9 cellular contexts compared by ENCODE assay signal in genomic region chr19:49450405-49450804, GRCh38. TPM values are rescaled to one million over a fixed set of nuclear protein-coding genes. Genes with fewer than 3 reads are reported as not detected.
DNase-seq lines count a peak whose midpoint lies in the region; TF ChIP-seq lines count a peak whose summit lies in the region.
"Had no signal": no experiment of that assay in that cellular context is flagged by ENCODE, and none has a peak within 500 bp of the region (broad histone marks: within the 10 kb centered on the region; RNA-seq: fewer than 3 reads in every experiment).

No MANE protein-coding gene starts in this region.

- H3K27ac ChIP-seq in PC-9 = 0 out of 2 replicates have a peak overlapping the region, but pooled peaks have one; percentile 13

- peaks cover 7% of the 10 kb centered on the region for H3K36me3 ChIP-seq in PC-9 (ENCODE audit: low read depth)

- no peaks in the 10 kb centered on the region for H4K20me1 ChIP-seq in PC-9 (ENCODE audit: insufficient read depth)

- intact Hi-C loops in PC-9 (cut with micrococcal nuclease; ENCODE audit: unreplicated experiment) = no loop called here

- H3K4me3 ChIP-seq in GM12875 (ENCODE audit: low read depth, low read length) (peak overlapping the region; percentile 97), PC-9 (peak overlapping the region; percentile 87), epithelial cell of esophagus (ENCODE audit: low read length) (peak overlapping the region; percentile 91), skeletal muscle cell (ENCODE audit: low read depth, low read length) (peak overlapping the region; percentile 95)

- H3F3A ChIP-seq in PC-9 (ENCODE audit: insufficient read depth, low read depth) = peaks cover 49% of the 10 kb centered on the region

- DNase-seq in PC-9 = no peak
- no peak for DNase-seq in epithelial cell of esophagus (ENCODE audit: low read depth)
- DNase-seq in skeletal muscle cell (ENCODE audit: low read depth) = no peak
- DNase-seq in pons (ENCODE audit: low spot score) = no peak
- DNase-seq in DMS79 treated with DMSO at 0.1 percent for 48 hours (lab: John Stamatoyannopoulos, UW) = no peak
- no peak for DNase-seq in UCSD-AML1 (lab: John Stamatoyannopoulos, UW; ENCODE audit: unreplicated experiment)
- DNase-seq: activated CD8-positive, alpha-beta memory T cell treated with anti-CD3 and anti-CD28 coated beads, Interleukin-2, amount 50 U/mL, for 48 hours; NK-92 treated with Interleukin-12 subunit alpha and Interleukin-12 subunit beta, amount 100 ng/mL, for 24 hours had no signal

- peak overlapping the region; percentile 98; the same call in 1 of the 2 replicates for H2AFZ ChIP-seq in PC-9

- no peaks in the 10 kb centered on the region for H3K9me2 ChIP-seq in PC-9 (ENCODE audit: insufficient read depth)

- no peak for TF ChIP-seq CTCF in GM12875 (IDR thresholded peaks at IDR 0.05; ENCODE audit: borderline replicate concordance, insufficient read depth, low read depth, low read length)
- no peak for TF ChIP-seq CTCF in PC-9 (conservative IDR thresholded peaks at IDR 0.05)
- no peak for TF ChIP-seq CTCF in epithelial cell of esophagus (IDR thresholded peaks at IDR 0.05; ENCODE audit: insufficient read depth, low read depth, low read length, missing control alignments)

- peak overlapping the region; percentile 98 for H3K4me2 ChIP-seq in PC-9

- H3K4me1 ChIP-seq in PC-9 (replicated peaks; ENCODE audit: insufficient read depth) = peaks cover 13% of the 10 kb centered on the region

- H3K27me3 ChIP-seq in PC-9 (ENCODE audit: insufficient read depth, low read depth) = no peaks in the 10 kb centered on the region

- CTCF ChIA-PET in PC-9 (lab: Charles Lee) = no interaction called here

- POLR2A ChIA-PET in PC-9 (lab: Charles Lee; ENCODE audit: unreplicated experiment) = no interaction called here

- no peaks in the 10 kb centered on the region for H3K9me3 ChIP-seq in PC-9 (ENCODE audit: insufficient read depth, low read depth)

- no TSS peak for BruUV-seq in PC-9 (replicated peaks; lab: Mats Ljungman, UMichigan)

- H3K79me2 ChIP-seq in PC-9 (ENCODE audit: low read depth) = peaks cover 51% of the 10 kb centered on the region

RNA-seq across cellular contexts. Expression of gene PIH1D1, which starts 1.2 kb away (rescaled TPM):
- 156 and 184 TPM in 2 replicates for total RNA-seq in PC-9 (2021)

RNA-seq across cellular contexts. Expression of gene ALDH16A1, which starts 2.6 kb away (rescaled TPM):
- 40.9 and 66.8 TPM in 2 replicates for total RNA-seq in PC-9 (2021)

RNA-seq across cellular contexts. Expression of gene SLC17A7, which starts 9.1 kb away (rescaled TPM):
- total RNA-seq in PC-9 (2021) = 0.68 and 0.70 TPM in 2 replicates

RNA-seq across cellular contexts. Expression of gene FLT3LG, which starts 23.6 kb away (rescaled TPM):
- 5.1 and 5.3 TPM in 2 replicates for total RNA-seq in PC-9 (2021)

RNA-seq across cellular contexts. Expression of gene GFY, which starts 25.2 kb away (rescaled TPM):
- not detected in 2 replicates for total RNA-seq in PC-9 (2021)
